1 cellular context compared by ENCODE assay signal in the genomic region with DNA sequence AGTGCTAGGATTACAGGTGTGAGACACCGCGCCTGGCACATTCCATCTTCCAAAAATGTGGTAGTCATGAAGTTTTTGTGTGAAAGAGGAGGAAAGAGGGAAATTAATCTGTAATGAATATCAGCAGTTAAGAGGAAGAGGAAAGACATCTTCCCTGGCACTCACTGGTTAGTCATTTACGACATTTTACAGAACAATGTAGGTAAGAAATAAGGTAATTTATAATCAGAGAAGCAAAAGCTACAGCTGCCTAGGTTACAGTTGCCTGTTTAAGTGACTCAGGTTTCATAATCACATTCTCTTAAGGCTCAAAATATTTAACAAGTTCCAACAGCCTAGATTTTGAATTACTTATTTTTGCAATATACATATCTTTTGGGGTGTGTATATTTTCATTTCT.
TF ChIP-seq lines count a peak whose summit lies in the region.

No MANE protein-coding gene starts in this region.

TF ChIP-seq in GM23338, 12 proteins besides CTCF, POLR2A, EP300 and RAD21:
- TF ChIP-seq EZH2phosphoT487 (IDR thresholded peaks at IDR 0.05; ENCODE audit: unreplicated experiment), result no peak
- no peak for TF ChIP-seq EZH2 (IDR thresholded peaks at IDR 0.05; ENCODE audit: low read depth, unreplicated experiment)
- TF ChIP-seq ZNF331 (CRISPR knock-in tag; IDR thresholded peaks at IDR 0.05; ENCODE audit: low read depth), result no peak
- TF ChIP-seq, protein P1, sequence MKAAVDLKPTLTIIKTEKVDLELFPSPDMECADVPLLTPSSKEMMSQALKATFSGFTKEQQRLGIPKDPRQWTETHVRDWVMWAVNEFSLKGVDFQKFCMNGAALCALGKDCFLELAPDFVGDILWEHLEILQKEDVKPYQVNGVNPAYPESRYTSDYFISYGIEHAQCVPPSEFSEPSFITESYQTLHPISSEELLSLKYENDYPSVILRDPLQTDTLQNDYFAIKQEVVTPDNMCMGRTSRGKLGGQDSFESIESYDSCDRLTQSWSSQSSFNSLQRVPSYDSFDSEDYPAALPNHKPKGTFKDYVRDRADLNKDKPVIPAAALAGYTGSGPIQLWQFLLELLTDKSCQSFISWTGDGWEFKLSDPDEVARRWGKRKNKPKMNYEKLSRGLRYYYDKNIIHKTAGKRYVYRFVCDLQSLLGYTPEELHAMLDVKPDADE (IDR thresholded peaks at IDR 0.05), result no peak
- no peak for TF ChIP-seq CREB1 (CRISPR knock-in tag; IDR thresholded peaks at IDR 0.05; ENCODE audit: low read depth)
- no peak for TF ChIP-seq ZNF114 (CRISPR knock-in tag; IDR thresholded peaks at IDR 0.05)
- TF ChIP-seq STAT1 (IDR thresholded peaks at IDR 0.05; ENCODE audit: unreplicated experiment), result no peak
- no peak for TF ChIP-seq POLR2AphosphoS5 (IDR thresholded peaks at IDR 0.05; ENCODE audit: low read depth)
- TF ChIP-seq, protein P2, sequence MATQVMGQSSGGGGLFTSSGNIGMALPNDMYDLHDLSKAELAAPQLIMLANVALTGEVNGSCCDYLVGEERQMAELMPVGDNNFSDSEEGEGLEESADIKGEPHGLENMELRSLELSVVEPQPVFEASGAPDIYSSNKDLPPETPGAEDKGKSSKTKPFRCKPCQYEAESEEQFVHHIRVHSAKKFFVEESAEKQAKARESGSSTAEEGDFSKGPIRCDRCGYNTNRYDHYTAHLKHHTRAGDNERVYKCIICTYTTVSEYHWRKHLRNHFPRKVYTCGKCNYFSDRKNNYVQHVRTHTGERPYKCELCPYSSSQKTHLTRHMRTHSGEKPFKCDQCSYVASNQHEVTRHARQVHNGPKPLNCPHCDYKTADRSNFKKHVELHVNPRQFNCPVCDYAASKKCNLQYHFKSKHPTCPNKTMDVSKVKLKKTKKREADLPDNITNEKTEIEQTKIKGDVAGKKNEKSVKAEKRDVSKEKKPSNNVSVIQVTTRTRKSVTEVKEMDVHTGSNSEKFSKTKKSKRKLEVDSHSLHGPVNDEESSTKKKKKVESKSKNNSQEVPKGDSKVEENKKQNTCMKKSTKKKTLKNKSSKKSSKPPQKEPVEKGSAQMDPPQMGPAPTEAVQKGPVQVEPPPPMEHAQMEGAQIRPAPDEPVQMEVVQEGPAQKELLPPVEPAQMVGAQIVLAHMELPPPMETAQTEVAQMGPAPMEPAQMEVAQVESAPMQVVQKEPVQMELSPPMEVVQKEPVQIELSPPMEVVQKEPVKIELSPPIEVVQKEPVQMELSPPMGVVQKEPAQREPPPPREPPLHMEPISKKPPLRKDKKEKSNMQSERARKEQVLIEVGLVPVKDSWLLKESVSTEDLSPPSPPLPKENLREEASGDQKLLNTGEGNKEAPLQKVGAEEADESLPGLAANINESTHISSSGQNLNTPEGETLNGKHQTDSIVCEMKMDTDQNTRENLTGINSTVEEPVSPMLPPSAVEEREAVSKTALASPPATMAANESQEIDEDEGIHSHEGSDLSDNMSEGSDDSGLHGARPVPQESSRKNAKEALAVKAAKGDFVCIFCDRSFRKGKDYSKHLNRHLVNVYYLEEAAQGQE (IDR thresholded peaks at IDR 0.05; ENCODE audit: unreplicated experiment), result no peak
- TF ChIP-seq, protein P3, sequence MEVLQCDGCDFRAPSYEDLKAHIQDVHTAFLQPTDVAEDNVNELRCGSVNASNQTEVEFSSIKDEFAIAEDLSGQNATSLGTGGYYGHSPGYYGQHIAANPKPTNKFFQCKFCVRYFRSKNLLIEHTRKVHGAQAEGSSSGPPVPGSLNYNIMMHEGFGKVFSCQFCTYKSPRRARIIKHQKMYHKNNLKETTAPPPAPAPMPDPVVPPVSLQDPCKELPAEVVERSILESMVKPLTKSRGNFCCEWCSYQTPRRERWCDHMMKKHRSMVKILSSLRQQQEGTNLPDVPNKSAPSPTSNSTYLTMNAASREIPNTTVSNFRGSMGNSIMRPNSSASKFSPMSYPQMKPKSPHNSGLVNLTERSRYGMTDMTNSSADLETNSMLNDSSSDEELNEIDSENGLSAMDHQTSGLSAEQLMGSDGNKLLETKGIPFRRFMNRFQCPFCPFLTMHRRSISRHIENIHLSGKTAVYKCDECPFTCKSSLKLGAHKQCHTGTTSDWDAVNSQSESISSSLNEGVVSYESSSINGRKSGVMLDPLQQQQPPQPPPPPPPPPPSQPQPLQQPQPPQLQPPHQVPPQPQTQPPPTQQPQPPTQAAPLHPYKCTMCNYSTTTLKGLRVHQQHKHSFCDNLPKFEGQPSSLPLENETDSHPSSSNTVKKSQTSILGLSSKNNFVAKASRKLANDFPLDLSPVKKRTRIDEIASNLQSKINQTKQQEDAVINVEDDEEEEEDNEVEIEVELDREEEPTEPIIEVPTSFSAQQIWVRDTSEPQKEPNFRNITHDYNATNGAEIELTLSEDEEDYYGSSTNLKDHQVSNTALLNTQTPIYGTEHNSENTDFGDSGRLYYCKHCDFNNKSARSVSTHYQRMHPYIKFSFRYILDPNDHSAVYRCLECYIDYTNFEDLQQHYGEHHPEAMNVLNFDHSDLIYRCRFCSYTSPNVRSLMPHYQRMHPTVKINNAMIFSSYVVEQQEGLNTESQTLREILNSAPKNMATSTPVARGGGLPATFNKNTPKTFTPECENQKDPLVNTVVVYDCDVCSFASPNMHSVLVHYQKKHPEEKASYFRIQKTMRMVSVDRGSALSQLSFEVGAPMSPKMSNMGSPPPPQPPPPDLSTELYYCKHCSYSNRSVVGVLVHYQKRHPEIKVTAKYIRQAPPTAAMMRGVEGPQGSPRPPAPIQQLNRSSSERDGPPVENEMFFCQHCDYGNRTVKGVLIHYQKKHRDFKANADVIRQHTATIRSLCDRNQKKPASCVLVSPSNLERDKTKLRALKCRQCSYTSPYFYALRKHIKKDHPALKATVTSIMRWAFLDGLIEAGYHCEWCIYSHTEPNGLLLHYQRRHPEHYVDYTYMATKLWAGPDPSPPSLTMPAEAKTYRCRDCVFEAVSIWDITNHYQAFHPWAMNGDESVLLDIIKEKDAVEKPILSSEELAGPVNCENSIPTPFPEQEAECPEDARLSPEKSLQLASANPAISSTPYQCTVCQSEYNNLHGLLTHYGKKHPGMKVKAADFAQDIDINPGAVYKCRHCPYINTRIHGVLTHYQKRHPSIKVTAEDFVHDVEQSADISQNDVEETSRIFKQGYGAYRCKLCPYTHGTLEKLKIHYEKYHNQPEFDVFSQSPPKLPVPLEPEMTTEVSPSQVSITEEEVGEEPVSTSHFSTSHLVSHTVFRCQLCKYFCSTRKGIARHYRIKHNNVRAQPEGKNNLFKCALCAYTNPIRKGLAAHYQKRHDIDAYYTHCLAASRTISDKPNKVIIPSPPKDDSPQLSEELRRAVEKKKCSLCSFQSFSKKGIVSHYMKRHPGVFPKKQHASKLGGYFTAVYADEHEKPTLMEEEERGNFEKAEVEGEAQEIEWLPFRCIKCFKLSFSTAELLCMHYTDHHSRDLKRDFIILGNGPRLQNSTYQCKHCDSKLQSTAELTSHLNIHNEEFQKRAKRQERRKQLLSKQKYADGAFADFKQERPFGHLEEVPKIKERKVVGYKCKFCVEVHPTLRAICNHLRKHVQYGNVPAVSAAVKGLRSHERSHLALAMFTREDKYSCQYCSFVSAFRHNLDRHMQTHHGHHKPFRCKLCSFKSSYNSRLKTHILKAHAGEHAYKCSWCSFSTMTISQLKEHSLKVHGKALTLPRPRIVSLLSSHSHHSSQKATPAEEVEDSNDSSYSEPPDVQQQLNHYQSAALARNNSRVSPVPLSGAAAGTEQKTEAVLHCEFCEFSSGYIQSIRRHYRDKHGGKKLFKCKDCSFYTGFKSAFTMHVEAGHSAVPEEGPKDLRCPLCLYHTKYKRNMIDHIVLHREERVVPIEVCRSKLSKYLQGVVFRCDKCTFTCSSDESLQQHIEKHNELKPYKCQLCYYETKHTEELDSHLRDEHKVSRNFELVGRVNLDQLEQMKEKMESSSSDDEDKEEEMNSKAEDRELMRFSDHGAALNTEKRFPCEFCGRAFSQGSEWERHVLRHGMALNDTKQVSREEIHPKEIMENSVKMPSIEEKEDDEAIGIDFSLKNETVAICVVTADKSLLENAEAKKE (CRISPR knock-in tag; IDR thresholded peaks at IDR 0.05), result no peak
- no peak for TF ChIP-seq NANOG (IDR thresholded peaks at IDR 0.05; ENCODE audit: borderline replicate concordance)
- TF ChIP-seq JUNB (IDR thresholded peaks at IDR 0.05; ENCODE audit: unreplicated experiment), result no peak
TF ChIP-seq in GM23338: peak in this region for 0.
